ENCODE assay signal across 9 cellular contexts in genomic region chr4:86960557-86960959, GRCh38. TPM values are rescaled to one million over a fixed set of nuclear protein-coding genes. Genes with fewer than 3 reads are reported as not detected.
DNase-seq lines count a peak whose midpoint lies in the region; ATAC-seq and TF ChIP-seq lines count a peak whose summit lies in the region.
"Had no signal": no experiment of that assay in that cellular context is flagged by ENCODE, and none has a peak within 500 bp of the region (broad histone marks: within the 10 kb centered on the region; RNA-seq: fewer than 3 reads in every experiment).

No MANE protein-coding gene starts in this region.

- H3K4me3 ChIP-seq in OCI-LY3 (ENCODE audit: low read length) (peak overlapping the region; percentile 64; the same call in 1 of the 2 replicates), cardiac muscle cell (no peak overlapping the region), osteoblast (ENCODE audit: insufficient read depth, low read length) (no peak overlapping the region), mammary epithelial cell (replicated peaks in 1 of 3; ENCODE audit: insufficient read depth in 1 of 3, low read depth in 2 of 3, low read length in 3 of 3) (no peak overlapping the region)

- CTCF ChIA-PET in mammary epithelial cell (lab: Charles Lee; ENCODE audit: low non-redundant PET) = no interaction called here

- H3K4me2 ChIP-seq in OCI-LY3 (ENCODE audit: low read length) (peak overlapping the region; percentile 92), osteoblast (ENCODE audit: insufficient read depth, low read length) (no peak overlapping the region), mammary epithelial cell (ENCODE audit: insufficient read depth, low read depth, low read length) (no peak overlapping the region)

- DNase-seq in cardiac muscle cell (ENCODE audit: low read depth in 1 of 2, low spot score in 1 of 2) (peak; percentile 53 to 55), osteoblast (ENCODE audit: insufficient read length, low spot score, missing footprints) (no peak), mammary epithelial cell (no peak)
- no peak for DNase-seq in stimulated activated CD4-positive, alpha-beta T cell treated with anti-CD3 and anti-CD28 coated beads, Interleukin-15, amount 100 ng/mL, for 24 hours
- DNase-seq: DMS79 had no signal

- H3K9ac ChIP-seq in ES-I3 (ENCODE audit: low read depth, low read length) = peak overlapping the region; percentile 20; the same call in 1 of the 2 replicates
- H3K9ac ChIP-seq in OCI-LY3 (ENCODE audit: low read length) = peak overlapping the region; percentile 53; the same call in 1 of the 2 replicates
- no peak overlapping the region for H3K9ac ChIP-seq in mammary epithelial cell (ENCODE audit: insufficient read depth, low read length)

- peaks cover 43% of the 10 kb centered on the region for H3K4me1 ChIP-seq in ES-I3 (ENCODE audit: insufficient read depth, low read length)
- peaks cover 77% of the 10 kb centered on the region for H3K4me1 ChIP-seq in OCI-LY3 (ENCODE audit: low read length)
- peaks cover 49% of the 10 kb centered on the region for H3K4me1 ChIP-seq in cardiac muscle cell (ENCODE audit: low read depth)
- H3K4me1 ChIP-seq in osteoblast (ENCODE audit: insufficient read depth, low read length) = peaks cover 17% of the 10 kb centered on the region
- peaks cover 5% of the 10 kb centered on the region for H3K4me1 ChIP-seq in mammary epithelial cell (ENCODE audit: insufficient read depth, low read length)

- dilution Hi-C loops in mammary epithelial cell (cut with HindIII; ENCODE audit: low sequenced_read_pairs) = no loop called here

- no TSS peak for BruUV-seq in mammary epithelial cell (replicated peaks; lab: Mats Ljungman, UMichigan)

- H3K79me2 ChIP-seq in OCI-LY3 (ENCODE audit: low read length) (peaks cover 7% of the 10 kb centered on the region; the same call in 1 of the 2 replicates), osteoblast (ENCODE audit: insufficient read depth, low read length) (no peaks in the 10 kb centered on the region), mammary epithelial cell (ENCODE audit: insufficient read depth, low read length) (peaks cover 14% of the 10 kb centered on the region)

- H3K36me3 ChIP-seq in ES-I3 (ENCODE audit: insufficient read depth, low read length) (no peaks in the 10 kb centered on the region), OCI-LY3 (replicated peaks; ENCODE audit: low read depth, low read length) (peaks cover 16% of the 10 kb centered on the region), cardiac muscle cell (no peaks in the 10 kb centered on the region), osteoblast (ENCODE audit: insufficient read depth, low read length) (no peaks in the 10 kb centered on the region), mammary epithelial cell (ENCODE audit: insufficient read depth, low read length) (no peaks in the 10 kb centered on the region)

- TF ChIP-seq CTCF in OCI-LY3 (IDR thresholded peaks at IDR 0.05; ENCODE audit: low read depth, low read length) (no peak), cardiac muscle cell (IDR thresholded peaks at IDR 0.05; ENCODE audit: low read depth, low read length) (no peak), osteoblast (IDR thresholded peaks at IDR 0.05; ENCODE audit: extremely low read depth, low read depth, low read length) (no peak), mammary epithelial cell (conservative IDR thresholded peaks at IDR 0.05 in 1 of 2, IDR thresholded peaks at IDR 0.05 in 1 of 2; ENCODE audit: extremely low read depth in 1 of 2, insufficient read depth in 1 of 2, low read depth in 1 of 2, low read length in 2 of 2) (no peak)

- H3K27ac ChIP-seq in OCI-LY3 (ENCODE audit: low read length) (peak overlapping the region; percentile 77), cardiac muscle cell (peak overlapping the region; percentile 94), osteoblast (ENCODE audit: low read depth, low read length) (peak overlapping the region; percentile 0), mammary epithelial cell (ENCODE audit: insufficient read depth, low read depth, low read length) (no peak overlapping the region)

- peaks cover 10% of the 10 kb centered on the region for H4K20me1 ChIP-seq in OCI-LY3 (ENCODE audit: insufficient read depth, low read length)
- no peaks in the 10 kb centered on the region for H4K20me1 ChIP-seq in osteoblast (ENCODE audit: insufficient read depth, low read length)
- H4K20me1 ChIP-seq in mammary epithelial cell (ENCODE audit: insufficient read depth, low read length) = no peaks in the 10 kb centered on the region

- WGBS in mammary epithelial cell (ENCODE audit: low coverage, missing lambda C conversion rate) = 75% methylated on average over 2 of the region's 2 CpGs

- H3K9me3 ChIP-seq in ES-I3 (ENCODE audit: control insufficient read depth, insufficient read depth, low read length) (no peaks in the 10 kb centered on the region), OCI-LY3 (ENCODE audit: insufficient read depth, low read length) (no peaks in the 10 kb centered on the region), cardiac muscle cell (ENCODE audit: low read depth) (no peaks in the 10 kb centered on the region), osteoblast (ENCODE audit: low read depth, low read length) (no peaks in the 10 kb centered on the region), mammary epithelial cell (replicated peaks; ENCODE audit: insufficient read depth, low read length) (no peaks in the 10 kb centered on the region)

- in situ Hi-C loops in mammary epithelial cell (cut with MboI; ENCODE audit: low sequenced_read_pairs in 2 of 2) = no loop called here

- H3K27me3 ChIP-seq in OCI-LY3 (ENCODE audit: low read depth, low read length) (no peaks in the 10 kb centered on the region), cardiac muscle cell (no peaks in the 10 kb centered on the region), osteoblast (ENCODE audit: insufficient read depth, low read length) (no peaks in the 10 kb centered on the region), mammary epithelial cell (ENCODE audit: insufficient read depth, low read length) (no peaks in the 10 kb centered on the region)

- no peak overlapping the region for H2AFZ ChIP-seq in OCI-LY3 (ENCODE audit: low read depth, low read length)
- H2AFZ ChIP-seq in osteoblast (ENCODE audit: low read length) = no peak overlapping the region
- H2AFZ ChIP-seq in mammary epithelial cell (ENCODE audit: low read depth, low read length) = no peak overlapping the region

- no peak for ATAC-seq in GM18870 (IDR thresholded peaks at IDR 0.05; ENCODE audit: unreplicated experiment)
- ATAC-seq in HG03442 (IDR thresholded peaks at IDR 0.05; ENCODE audit: unreplicated experiment) = no peak

- intact Hi-C loops in mammary epithelial cell (cut with micrococcal nuclease) = no loop called here

RNA-seq across cellular contexts. Expression of gene AFF1, which starts 25.7 kb away (rescaled TPM):
- total RNA-seq in cardiac muscle cell = 31.4 and 45.0 TPM in 2 replicates
- polyA plus RNA-seq in cardiac muscle cell = 26.3 and 27.2 TPM in 2 replicates
- total RNA-seq in osteoblast = 19.5 and 22.7 TPM in 2 replicates
- total RNA-seq in mammary epithelial cell = 10 to 100 TPM; 24.8 to 48.3 TPM
- 19.8 TPM for polyA plus RNA-seq in mammary epithelial cell
- 83.2 TPM for polyA minus RNA-seq in mammary epithelial cell

Comparison
In these comparisons a context has a peak if more than half of its experiments do, and no peak if none do; other contexts are left out.
1. DNase-seq: peak in cardiac muscle cell (2 of 2); none in osteoblast (single experiment), mammary epithelial cell (single experiment) and stimulated activated CD4-positive, alpha-beta T cell treated with anti-CD3 and anti-CD28 coated beads, Interleukin-15, amount 100 ng/mL, for 24 hours (single experiment).